32 cellular contexts compared by ENCODE assay signal in genomic region chr3:129540776-129541516, GRCh38. TPM values are rescaled to one million over a fixed set of nuclear protein-coding genes. Genes with fewer than 3 reads are reported as not detected.
"Had no signal": no experiment of that assay in that cellular context is flagged by ENCODE, and none has a peak within 500 bp of the region (broad histone marks: within the 10 kb centered on the region; RNA-seq: fewer than 3 reads in every experiment).

No MANE protein-coding gene starts in this region.

- H3K36me3 Mint-ChIP-seq: mesothelial cell of epicardium; naive B cell; natural killer cell; stimulated activated naive B cell treated with anti-CD40 and anti-IgM and Interleukin-4, amounts not matched to agents 10 μg/mL and 1 μg/mL and 100 μg/mL, for 72 hours had no signal

- H3K36me3 ChIP-seq: heart right ventricle, left ventricle myocardium inferior, pancreas, right lobe of liver, stomach, thyroid gland, transverse colon, upper lobe of right lung had no signal

- H3K27ac Mint-ChIP-seq: mesothelial cell of epicardium; naive B cell; natural killer cell; stimulated activated naive B cell treated with anti-CD40 and anti-IgM and Interleukin-4, amounts not matched to agents 10 μg/mL and 1 μg/mL and 100 μg/mL, for 72 hours had no signal

- H2AFZ ChIP-seq: hepatocyte had no signal

- FAIRE-seq: pancreas, urothelium cell line had no signal

- H3K27me3 ChIP-seq: heart right ventricle, hepatocyte, pancreas, right lobe of liver, stomach, testis, thyroid gland, transverse colon, upper lobe of right lung had no signal

- H3K9me3 Mint-ChIP-seq: mesothelial cell of epicardium; naive B cell; natural killer cell; stimulated activated naive B cell treated with anti-CD40 and anti-IgM and Interleukin-4, amounts not matched to agents 10 μg/mL and 1 μg/mL and 100 μg/mL, for 72 hours had no signal

- H3K4me3 Mint-ChIP-seq: mesothelial cell of epicardium; naive B cell; natural killer cell; stimulated activated naive B cell treated with anti-CD40 and anti-IgM and Interleukin-4, amounts not matched to agents 10 μg/mL and 1 μg/mL and 100 μg/mL, for 72 hours had no signal

- DNase-seq: heart right ventricle; islet precursor cell; left ventricle myocardium inferior; mesendoderm; naive B cell; natural killer cell; nucleus accumbens; pancreas; psoas muscle; right lobe of liver; stimulated activated CD4-positive, alpha-beta T cell treated with anti-CD3 and anti-CD28 coated beads, Interleukin-1b, Interleukin-23, amount 100 ng/mL, for 48 hours; stimulated activated CD4-positive, alpha-beta T cell treated with anti-CD3 and anti-CD28 coated beads, Interleukin-2, amount 100 ng/mL, for 48 hours; stimulated activated CD4-positive, alpha-beta T cell treated with anti-CD3 and anti-CD28 coated beads, Interleukin-4, amount 100 ng/mL, for 4 hours; stimulated activated CD8-positive, alpha-beta memory T cell treated with anti-CD3 and anti-CD28 coated beads, Interleukin-4, amount 100 ng/mL, for 48 hours; stimulated activated naive B cell treated with anti-CD40 and anti-IgM and Interleukin-4, amounts not matched to agents 10 μg/mL and 1 μg/mL and 100 μg/mL, for 72 hours; stimulated activated naive CD8-positive, alpha-beta T cell treated with anti-CD3 and anti-CD28 coated beads, Interleukin-15, Interleukin-2, amounts not matched to agents 100 U/mL and 50 U/mL, for 24 hours; stomach; testis; transverse colon; upper lobe of right lung had no signal

- ATAC-seq: heart right ventricle; natural killer cell; pancreas; psoas muscle; right lobe of liver; stimulated activated naive B cell treated with anti-CD40 and anti-IgM and Interleukin-4, amounts not matched to agents 10 μg/mL and 1 μg/mL and 100 μg/mL, for 72 hours; stimulated activated naive CD8-positive, alpha-beta T cell treated with anti-CD3 and anti-CD28 coated beads, Interleukin-15, Interleukin-2, amounts not matched to agents 100 U/mL and 50 U/mL, for 24 hours; upper lobe of right lung had no signal

- H3K4me1 Mint-ChIP-seq: mesothelial cell of epicardium; stimulated activated naive B cell treated with anti-CD40 and anti-IgM and Interleukin-4, amounts not matched to agents 10 μg/mL and 1 μg/mL and 100 μg/mL, for 72 hours had no signal

- H3K4me2 ChIP-seq: hepatocyte, smooth muscle cell had no signal

- H3K27me3 Mint-ChIP-seq: naive B cell; stimulated activated naive B cell treated with anti-CD40 and anti-IgM and Interleukin-4, amounts not matched to agents 10 μg/mL and 1 μg/mL and 100 μg/mL, for 72 hours had no signal

- H3K9me3 ChIP-seq: heart right ventricle, left ventricle myocardium inferior, pancreas, psoas muscle, right lobe of liver, stomach, testis, thyroid gland, transverse colon, upper lobe of right lung had no signal

- H3K79me2 ChIP-seq: hepatocyte had no signal

- H3K4me3 ChIP-seq: heart right ventricle, hepatocyte, left ventricle myocardium inferior, lung, pancreas, psoas muscle, right lobe of liver, smooth muscle cell, stomach, testis, thyroid gland, transverse colon, upper lobe of right lung had no signal

- H3K27ac ChIP-seq: heart right ventricle, hepatocyte, left ventricle myocardium inferior, pancreas, psoas muscle, right lobe of liver, stomach, testis, transverse colon, upper lobe of right lung had no signal

- H3K4me1 ChIP-seq: left ventricle myocardium inferior, pancreas, psoas muscle, right lobe of liver, stomach, transverse colon, upper lobe of right lung had no signal

RNA-seq across cellular contexts. Expression of gene H1-8, which starts 2.0 kb away (rescaled TPM):
- total RNA-seq: heart right ventricle, hepatocyte, kidney epithelial cell, left ventricle myocardium inferior, lower leg skin, lung, mesothelial cell of epicardium, natural killer cell, osteoblast, pancreas, posterior vena cava, psoas muscle, right lobe of liver, skeletal muscle tissue, smooth muscle cell, stomach, thyroid gland, transverse colon, upper lobe of right lung had no signal
- polyA plus RNA-seq: heart right ventricle, hepatocyte, lung, neural cell, pancreas, psoas muscle, smooth muscle cell, stomach had no signal

RNA-seq across cellular contexts. Expression of gene RHO, which starts 12.5 kb away (rescaled TPM):
- total RNA-seq: heart right ventricle, hepatocyte, kidney epithelial cell, left ventricle myocardium inferior, lower leg skin, lung, natural killer cell, osteoblast, pancreas, posterior vena cava, psoas muscle, right lobe of liver, skeletal muscle tissue, stomach, thyroid gland, transverse colon, upper lobe of right lung had no signal
- polyA plus RNA-seq: heart right ventricle, neural cell, smooth muscle cell, stomach had no signal
